1 cellular context compared by ENCODE assay signal in genomic region chr6:165987483-165988305, GRCh38.
TF ChIP-seq lines count a peak whose summit lies in the region.

No MANE protein-coding gene starts in this region.

TF ChIP-seq in HEK293, 187 proteins besides CTCF, POLR2A, EP300 and RAD21 (continued from another document and continues in another):
- TF ChIP-seq, protein P1, sequence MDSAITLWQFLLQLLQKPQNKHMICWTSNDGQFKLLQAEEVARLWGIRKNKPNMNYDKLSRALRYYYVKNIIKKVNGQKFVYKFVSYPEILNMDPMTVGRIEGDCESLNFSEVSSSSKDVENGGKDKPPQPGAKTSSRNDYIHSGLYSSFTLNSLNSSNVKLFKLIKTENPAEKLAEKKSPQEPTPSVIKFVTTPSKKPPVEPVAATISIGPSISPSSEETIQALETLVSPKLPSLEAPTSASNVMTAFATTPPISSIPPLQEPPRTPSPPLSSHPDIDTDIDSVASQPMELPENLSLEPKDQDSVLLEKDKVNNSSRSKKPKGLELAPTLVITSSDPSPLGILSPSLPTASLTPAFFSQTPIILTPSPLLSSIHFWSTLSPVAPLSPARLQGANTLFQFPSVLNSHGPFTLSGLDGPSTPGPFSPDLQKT (IDR thresholded peaks at IDR 0.05; ENCODE audit: borderline replicate concordance, low read depth, low read length), result no peak
- no peak for TF ChIP-seq ZXDB (tag by site-specific recombination; IDR thresholded peaks at IDR 0.05)
- TF ChIP-seq ZNF175 (tag by site-specific recombination; IDR thresholded peaks at IDR 0.05), result no peak
- no peak for TF ChIP-seq KLF8 (tag by site-specific recombination; IDR thresholded peaks at IDR 0.05)
- peak; percentile 75; the same call in 1 of the 2 replicates for TF ChIP-seq ATF2 (tag by site-specific recombination; IDR thresholded peaks at IDR 0.05; ENCODE audit: low read depth)
- TF ChIP-seq GLIS2 (tag by site-specific recombination; IDR thresholded peaks at IDR 0.05), result peak; percentile 90
- TF ChIP-seq ZNF555 (tag by site-specific recombination; conservative IDR thresholded peaks at IDR 0.05), result no peak
- TF ChIP-seq IKZF3 (tag by site-specific recombination; IDR thresholded peaks at IDR 0.05), result no peak; the same call in 1 of the 2 replicates
- TF ChIP-seq, protein P2, sequence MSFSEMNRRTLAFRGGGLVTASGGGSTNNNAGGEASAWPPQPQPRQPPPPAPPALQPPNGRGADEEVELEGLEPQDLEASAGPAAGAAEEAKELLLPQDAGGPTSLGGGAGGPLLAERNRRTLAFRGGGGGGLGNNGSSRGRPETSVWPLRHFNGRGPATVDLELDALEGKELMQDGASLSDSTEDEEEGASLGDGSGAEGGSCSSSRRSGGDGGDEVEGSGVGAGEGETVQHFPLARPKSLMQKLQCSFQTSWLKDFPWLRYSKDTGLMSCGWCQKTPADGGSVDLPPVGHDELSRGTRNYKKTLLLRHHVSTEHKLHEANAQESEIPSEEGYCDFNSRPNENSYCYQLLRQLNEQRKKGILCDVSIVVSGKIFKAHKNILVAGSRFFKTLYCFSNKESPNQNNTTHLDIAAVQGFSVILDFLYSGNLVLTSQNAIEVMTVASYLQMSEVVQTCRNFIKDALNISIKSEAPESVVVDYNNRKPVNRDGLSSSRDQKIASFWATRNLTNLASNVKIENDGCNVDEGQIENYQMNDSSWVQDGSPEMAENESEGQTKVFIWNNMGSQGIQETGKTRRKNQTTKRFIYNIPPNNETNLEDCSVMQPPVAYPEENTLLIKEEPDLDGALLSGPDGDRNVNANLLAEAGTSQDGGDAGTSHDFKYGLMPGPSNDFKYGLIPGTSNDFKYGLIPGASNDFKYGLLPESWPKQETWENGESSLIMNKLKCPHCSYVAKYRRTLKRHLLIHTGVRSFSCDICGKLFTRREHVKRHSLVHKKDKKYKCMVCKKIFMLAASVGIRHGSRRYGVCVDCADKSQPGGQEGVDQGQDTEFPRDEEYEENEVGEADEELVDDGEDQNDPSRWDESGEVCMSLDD (tag by site-specific recombination; IDR thresholded peaks at IDR 0.05), result peak; percentile 53; the same call in 1 of the 2 replicates
- TF ChIP-seq ZNF488 (tag by site-specific recombination; IDR thresholded peaks at IDR 0.05), result no peak
- TF ChIP-seq ZNF791 (tag by site-specific recombination; IDR thresholded peaks at IDR 0.05), result no peak
- TF ChIP-seq, protein P3, sequence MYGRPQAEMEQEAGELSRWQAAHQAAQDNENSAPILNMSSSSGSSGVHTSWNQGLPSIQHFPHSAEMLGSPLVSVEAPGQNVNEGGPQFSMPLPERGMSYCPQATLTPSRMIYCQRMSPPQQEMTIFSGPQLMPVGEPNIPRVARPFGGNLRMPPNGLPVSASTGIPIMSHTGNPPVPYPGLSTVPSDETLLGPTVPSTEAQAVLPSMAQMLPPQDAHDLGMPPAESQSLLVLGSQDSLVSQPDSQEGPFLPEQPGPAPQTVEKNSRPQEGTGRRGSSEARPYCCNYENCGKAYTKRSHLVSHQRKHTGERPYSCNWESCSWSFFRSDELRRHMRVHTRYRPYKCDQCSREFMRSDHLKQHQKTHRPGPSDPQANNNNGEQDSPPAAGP (tag by site-specific recombination; IDR thresholded peaks at IDR 0.05), result no peak; the same call in 1 of the 2 replicates
- no peak for TF ChIP-seq ZNF529 (tag by site-specific recombination; IDR thresholded peaks at IDR 0.05; ENCODE audit: insufficient replicate concordance)
- no peak for TF ChIP-seq ZNF776 (tag by site-specific recombination; IDR thresholded peaks at IDR 0.05; ENCODE audit: borderline replicate concordance)
- TF ChIP-seq, protein P4, sequence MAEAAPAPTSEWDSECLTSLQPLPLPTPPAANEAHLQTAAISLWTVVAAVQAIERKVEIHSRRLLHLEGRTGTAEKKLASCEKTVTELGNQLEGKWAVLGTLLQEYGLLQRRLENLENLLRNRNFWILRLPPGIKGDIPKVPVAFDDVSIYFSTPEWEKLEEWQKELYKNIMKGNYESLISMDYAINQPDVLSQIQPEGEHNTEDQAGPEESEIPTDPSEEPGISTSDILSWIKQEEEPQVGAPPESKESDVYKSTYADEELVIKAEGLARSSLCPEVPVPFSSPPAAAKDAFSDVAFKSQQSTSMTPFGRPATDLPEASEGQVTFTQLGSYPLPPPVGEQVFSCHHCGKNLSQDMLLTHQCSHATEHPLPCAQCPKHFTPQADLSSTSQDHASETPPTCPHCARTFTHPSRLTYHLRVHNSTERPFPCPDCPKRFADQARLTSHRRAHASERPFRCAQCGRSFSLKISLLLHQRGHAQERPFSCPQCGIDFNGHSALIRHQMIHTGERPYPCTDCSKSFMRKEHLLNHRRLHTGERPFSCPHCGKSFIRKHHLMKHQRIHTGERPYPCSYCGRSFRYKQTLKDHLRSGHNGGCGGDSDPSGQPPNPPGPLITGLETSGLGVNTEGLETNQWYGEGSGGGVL (tag by site-specific recombination; IDR thresholded peaks at IDR 0.05), result peak; percentile 71
- TF ChIP-seq ZNF157 (tag by site-specific recombination; IDR thresholded peaks at IDR 0.05), result no peak
- TF ChIP-seq SCRT2 (tag by site-specific recombination; IDR thresholded peaks at IDR 0.05), result peak; percentile 97
- no peak for TF ChIP-seq TSHZ1 (tag by site-specific recombination; IDR thresholded peaks at IDR 0.05; ENCODE audit: borderline replicate concordance)
- no peak for TF ChIP-seq ZNF561 (tag by site-specific recombination; IDR thresholded peaks at IDR 0.05; ENCODE audit: borderline replicate concordance)
- no peak for TF ChIP-seq ZNF37A (tag by site-specific recombination; IDR thresholded peaks at IDR 0.05)
- no peak for TF ChIP-seq BCL11B (tag by site-specific recombination; IDR thresholded peaks at IDR 0.05; ENCODE audit: low read depth)
- TF ChIP-seq ZNF354C (tag by site-specific recombination; IDR thresholded peaks at IDR 0.05; ENCODE audit: borderline replicate concordance, low read depth), result no peak
- TF ChIP-seq ZNF426 (tag by site-specific recombination; IDR thresholded peaks at IDR 0.05), result no peak
- 0 out of 2 replicates have a peak, but pooled peaks have one; percentile 20 for TF ChIP-seq EGR2 (tag by site-specific recombination; IDR thresholded peaks at IDR 0.05; ENCODE audit: low read depth)
- TF ChIP-seq ZSCAN23 (tag by site-specific recombination; IDR thresholded peaks at IDR 0.05), result no peak
- no peak for TF ChIP-seq ZNF311 (tag by site-specific recombination; IDR thresholded peaks at IDR 0.05; ENCODE audit: borderline replicate concordance)
- TF ChIP-seq ZNF184 (tag by site-specific recombination; IDR thresholded peaks at IDR 0.05), result no peak
- TF ChIP-seq ZNF624 (tag by site-specific recombination; IDR thresholded peaks at IDR 0.05), result no peak
- no peak for TF ChIP-seq ZNF350 (tag by site-specific recombination; IDR thresholded peaks at IDR 0.05)
- no peak for TF ChIP-seq ZNF121 (tag by site-specific recombination; IDR thresholded peaks at IDR 0.05)
- no peak for TF ChIP-seq ZNF654 (tag by site-specific recombination; IDR thresholded peaks at IDR 0.05; ENCODE audit: low read depth)
- TF ChIP-seq, protein P5, sequence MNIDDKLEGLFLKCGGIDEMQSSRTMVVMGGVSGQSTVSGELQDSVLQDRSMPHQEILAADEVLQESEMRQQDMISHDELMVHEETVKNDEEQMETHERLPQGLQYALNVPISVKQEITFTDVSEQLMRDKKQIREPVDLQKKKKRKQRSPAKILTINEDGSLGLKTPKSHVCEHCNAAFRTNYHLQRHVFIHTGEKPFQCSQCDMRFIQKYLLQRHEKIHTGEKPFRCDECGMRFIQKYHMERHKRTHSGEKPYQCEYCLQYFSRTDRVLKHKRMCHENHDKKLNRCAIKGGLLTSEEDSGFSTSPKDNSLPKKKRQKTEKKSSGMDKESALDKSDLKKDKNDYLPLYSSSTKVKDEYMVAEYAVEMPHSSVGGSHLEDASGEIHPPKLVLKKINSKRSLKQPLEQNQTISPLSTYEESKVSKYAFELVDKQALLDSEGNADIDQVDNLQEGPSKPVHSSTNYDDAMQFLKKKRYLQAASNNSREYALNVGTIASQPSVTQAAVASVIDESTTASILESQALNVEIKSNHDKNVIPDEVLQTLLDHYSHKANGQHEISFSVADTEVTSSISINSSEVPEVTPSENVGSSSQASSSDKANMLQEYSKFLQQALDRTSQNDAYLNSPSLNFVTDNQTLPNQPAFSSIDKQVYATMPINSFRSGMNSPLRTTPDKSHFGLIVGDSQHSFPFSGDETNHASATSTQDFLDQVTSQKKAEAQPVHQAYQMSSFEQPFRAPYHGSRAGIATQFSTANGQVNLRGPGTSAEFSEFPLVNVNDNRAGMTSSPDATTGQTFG (tag by site-specific recombination; IDR thresholded peaks at IDR 0.05; ENCODE audit: borderline replicate concordance), result no peak
- peak; percentile 18 for TF ChIP-seq ZBTB20 (tag by site-specific recombination; IDR thresholded peaks at IDR 0.05)
- TF ChIP-seq, protein P6, sequence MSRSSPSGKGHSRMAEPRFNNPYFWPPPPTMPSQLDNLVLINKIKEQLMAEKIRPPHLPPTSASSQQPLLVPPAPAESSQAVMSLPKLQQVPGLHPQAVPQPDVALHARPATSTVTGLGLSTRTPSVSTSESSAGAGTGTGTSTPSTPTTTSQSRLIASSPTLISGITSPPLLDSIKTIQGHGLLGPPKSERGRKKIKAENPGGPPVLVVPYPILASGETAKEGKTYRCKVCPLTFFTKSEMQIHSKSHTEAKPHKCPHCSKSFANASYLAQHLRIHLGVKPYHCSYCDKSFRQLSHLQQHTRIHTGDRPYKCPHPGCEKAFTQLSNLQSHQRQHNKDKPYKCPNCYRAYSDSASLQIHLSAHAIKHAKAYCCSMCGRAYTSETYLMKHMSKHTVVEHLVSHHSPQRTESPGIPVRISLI (tag by site-specific recombination; IDR thresholded peaks at IDR 0.05), result peak; percentile 97; the same call in 1 of the 2 replicates
- TF ChIP-seq ZNF146 (tag by site-specific recombination; IDR thresholded peaks at IDR 0.05), result no peak
- no peak for TF ChIP-seq HOXC10 (CRISPR knock-in tag; IDR thresholded peaks at IDR 0.05)
- TF ChIP-seq ZNF76 (tag by site-specific recombination; IDR thresholded peaks at IDR 0.05; ENCODE audit: borderline replicate concordance, low read depth), result no peak
- peak; percentile 82 for TF ChIP-seq ZNF341 (tag by site-specific recombination; IDR thresholded peaks at IDR 0.05; ENCODE audit: low read depth)
- no peak for TF ChIP-seq KLF16 (tag by site-specific recombination; IDR thresholded peaks at IDR 0.05)
- TF ChIP-seq ZNF239 (tag by site-specific recombination; IDR thresholded peaks at IDR 0.05), result no peak
- peak; percentile 21; the same call in 1 of the 2 replicates for TF ChIP-seq ZNF501 (tag by site-specific recombination; IDR thresholded peaks at IDR 0.05)
- peak; percentile 98 for TF ChIP-seq OSR2 (tag by site-specific recombination; IDR thresholded peaks at IDR 0.05)
- no peak for TF ChIP-seq ZNF169 (tag by site-specific recombination; IDR thresholded peaks at IDR 0.05)
- no peak for TF ChIP-seq GFI1B (tag by site-specific recombination; IDR thresholded peaks at IDR 0.05)
- TF ChIP-seq ZNF701 (tag by site-specific recombination; IDR thresholded peaks at IDR 0.05), result no peak
- TF ChIP-seq ZNF510 (tag by site-specific recombination; IDR thresholded peaks at IDR 0.05; ENCODE audit: insufficient replicate concordance), result no peak
- no peak for TF ChIP-seq ZSCAN30 (tag by site-specific recombination; IDR thresholded peaks at IDR 0.05)
- TF ChIP-seq FEZF1 (tag by site-specific recombination; IDR thresholded peaks at IDR 0.05), result no peak
- TF ChIP-seq ZFHX2 (tag by site-specific recombination; conservative IDR thresholded peaks at IDR 0.05), result peak; percentile 37
